7 cellular contexts compared by ENCODE assay signal in the genomic region with DNA sequence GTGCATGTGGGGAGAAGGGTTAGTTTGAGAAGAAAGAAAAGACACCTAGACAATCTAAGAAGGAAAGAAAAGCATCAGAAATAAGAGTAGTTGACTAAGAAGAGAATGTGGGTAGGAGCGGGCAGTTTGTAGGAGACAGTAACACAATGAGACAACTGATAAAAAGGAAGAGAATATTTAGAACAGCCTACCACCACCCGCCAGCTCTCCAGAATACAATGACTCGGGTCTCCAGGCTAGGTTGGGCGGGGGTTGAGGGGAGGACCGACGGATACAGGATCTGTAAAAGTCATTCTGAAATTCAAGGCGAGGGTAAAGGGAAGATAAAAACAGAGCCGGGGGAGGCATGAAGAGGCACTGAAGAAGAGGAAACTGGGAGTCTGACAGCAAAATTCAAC. TPM values are rescaled to one million over a fixed set of nuclear protein-coding genes. Genes with fewer than 3 reads are reported as not detected.
DNase-seq lines count a peak whose midpoint lies in the region; ATAC-seq and TF ChIP-seq lines count a peak whose summit lies in the region.

No MANE protein-coding gene starts in this region.

- H3K9me3 Mint-ChIP-seq in nephron = no peaks in the 10 kb centered on the region

- no peak for DNase-seq in HCT116 (ENCODE audit: low read depth, low spot score)
- DNase-seq in epithelial cell of prostate (ENCODE audit: low read depth, low spot score) = no peak
- no peak for DNase-seq in middle frontal gyrus (ENCODE audit: extremely low spot score, low spot score)
- DNase-seq in NCI-H1417 treated with DMSO at 0.1 percent for 48 hours (lab: John Stamatoyannopoulos, UW) = no peak

- BruUV-seq in HCT116 (replicated peaks; lab: Mats Ljungman, UMichigan) = TSS peak; percentile 62

- CTCF ChIA-PET in HCT116 (lab: Charles Lee) = interaction anchor here (1.2 to 2.1 kb wide), 3 partner anchors 10 to 67 kb away, joined by 3 to 10 read pairs (median 7); no protein-coding TSS in a partner anchor

- peaks cover 3% of the 10 kb centered on the region for H3K27me3 Mint-ChIP-seq in nephron (ENCODE audit: low read depth)

- H3K4me1 ChIP-seq in HCT116 (ENCODE audit: control insufficient read depth in 1 of 2, insufficient read depth in 2 of 2, low read length in 2 of 2) = peaks cover 7 to 15% of the 10 kb centered on the region in 2 experiments; a peak in 3 of 4 replicates

- RAD21 ChIA-PET in HCT116 (lab: Charles Lee; ENCODE audit: low non-redundant PET in 1 of 2, low total read pairs in 2 of 2, uncharacterized antibody in 2 of 2, unreplicated experiment in 2 of 2) = no interaction called here

- H3K27me3 ChIP-seq in HCT116 (ENCODE audit: insufficient read depth, low read length) (no peaks in the 10 kb centered on the region), SU-DHL-6 (ENCODE audit: low read length) (no peaks in the 10 kb centered on the region)

- POLR2A ChIA-PET in HCT116 (lab: Charles Lee) = interaction anchor here (1.1 to 1.6 kb wide), 6 partner anchors 36 to 132 kb away, joined by 3 to 5 read pairs (median 4); a partner anchor contains a TSS

- H3K9me3 ChIP-seq in HCT116 (ENCODE audit: control insufficient read depth in 1 of 2, insufficient read depth in 1 of 2, low read depth in 1 of 2, low read length in 2 of 2) (no peaks in the 10 kb centered on the region), SU-DHL-6 (ENCODE audit: insufficient read depth, low read length) (no peaks in the 10 kb centered on the region)

- no peak for TF ChIP-seq RAD21 in HCT116 (IDR thresholded peaks at IDR 0.05; ENCODE audit: low read depth)

- peak overlapping the region; percentile 98 to 99 (median 98) for H3K4me3 Mint-ChIP-seq in nephron

- no peaks in the 10 kb centered on the region for H3K36me3 ChIP-seq in HCT116 (ENCODE audit: control insufficient read depth in 1 of 2, insufficient read depth in 2 of 2, low read length in 2 of 2)
- H3K36me3 ChIP-seq in SU-DHL-6 (ENCODE audit: low read length) = 0 out of 2 replicates have a peak, but pooled peaks cover 2% of the 10 kb centered on the region

- no peak overlapping the region for H2AFZ ChIP-seq in HCT116 (ENCODE audit: low read depth, low read length, poor library complexity, severe bottlenecking)
- H2AFZ ChIP-seq in SU-DHL-6 (ENCODE audit: low read depth, low read length, severe bottlenecking) = peak overlapping the region; percentile 71

- peaks cover 16% of the 10 kb centered on the region for H3K4me1 Mint-ChIP-seq in nephron

- H3K27ac Mint-ChIP-seq in nephron = peak overlapping the region; percentile 90 to 96 (median 94)

- peak overlapping the region; percentile 89 to 98 for H3K4me3 ChIP-seq in HCT116 (replicated peaks in 1 of 2; ENCODE audit: low read depth in 1 of 2, low read length in 2 of 2)
- H3K4me3 ChIP-seq in SU-DHL-6 (ENCODE audit: insufficient read depth, low read length, poor library complexity, severe bottlenecking) = peak overlapping the region; percentile 82

- H3K79me2 ChIP-seq in HCT116 (ENCODE audit: insufficient read depth, low read length) (peaks cover 13% of the 10 kb centered on the region), SU-DHL-6 (ENCODE audit: insufficient read depth, low read length) (peaks cover 26% of the 10 kb centered on the region)

- H4K20me1 ChIP-seq in HCT116 (ENCODE audit: insufficient read depth) (no peaks in the 10 kb centered on the region), SU-DHL-6 (ENCODE audit: low read depth, low read length) (no peaks in the 10 kb centered on the region)

- TF ChIP-seq CTCF in HCT116 (IDR thresholded peaks at IDR 0.05 in 2 of 3, conservative IDR thresholded peaks at IDR 0.05 in 1 of 3; ENCODE audit: borderline replicate concordance in 1 of 3, insufficient read depth in 1 of 3, low read depth in 2 of 3, low read length in 2 of 3) (no peak), SU-DHL-6 (IDR thresholded peaks at IDR 0.05; ENCODE audit: insufficient read depth, low read length, poor library complexity, severe bottlenecking) (no peak), nephron (IDR thresholded peaks at IDR 0.05; ENCODE audit: unreplicated experiment in 3 of 3) (no peak)

- peak; percentile 10 for ATAC-seq in HCT116
- ATAC-seq in GM19467 (IDR thresholded peaks at IDR 0.05; ENCODE audit: unreplicated experiment) = no peak

- H3K4me2 ChIP-seq in HCT116 (ENCODE audit: low read length) (peak overlapping the region; percentile 77), SU-DHL-6 (ENCODE audit: low read depth, low read length, poor library complexity, severe bottlenecking) (peak overlapping the region; percentile 84)

- H3F3A ChIP-seq in SU-DHL-6 (ENCODE audit: insufficient read depth) = peaks cover 13% of the 10 kb centered on the region

- H3K9me2 ChIP-seq in HCT116 (ENCODE audit: insufficient read depth) (no peaks in the 10 kb centered on the region), SU-DHL-6 (replicated peaks; ENCODE audit: insufficient read depth, low read length) (no peaks in the 10 kb centered on the region)

- intact Hi-C loops in HCT116 (cut with micrococcal nuclease) = loop anchor here (2.0 kb wide), 1 partner anchor 36 kb away; no protein-coding TSS in a partner anchor

- H3K9ac ChIP-seq in HCT116 (ENCODE audit: low read length) (peak overlapping the region; percentile 85), SU-DHL-6 (ENCODE audit: low read length) (peak overlapping the region; percentile 80)

- no peak for TF ChIP-seq POLR2A in HCT116 (IDR thresholded peaks at IDR 0.05; ENCODE audit: borderline replicate concordance, extremely low read depth, insufficient read depth, insufficient read length)

- H3K27ac ChIP-seq in HCT116 (ENCODE audit: low read depth, low read length) (peak overlapping the region; percentile 82), SU-DHL-6 (ENCODE audit: low read depth, low read length) (peak overlapping the region; percentile 75), epithelial cell of prostate (peak overlapping the region; percentile 74)

- peaks cover 16% of the 10 kb centered on the region for H3K36me3 Mint-ChIP-seq in nephron (ENCODE audit: low read depth)

TF ChIP-seq in HCT116, 20 proteins besides CTCF, POLR2A, EP300 and RAD21:
- TF ChIP-seq, protein P1, sequence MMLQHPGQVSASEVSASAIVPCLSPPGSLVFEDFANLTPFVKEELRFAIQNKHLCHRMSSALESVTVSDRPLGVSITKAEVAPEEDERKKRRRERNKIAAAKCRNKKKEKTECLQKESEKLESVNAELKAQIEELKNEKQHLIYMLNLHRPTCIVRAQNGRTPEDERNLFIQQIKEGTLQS (IDR thresholded peaks at IDR 0.05) = no peak
- TF ChIP-seq ZFX (IDR thresholded peaks at IDR 0.05) (no peak), POLR2AphosphoS5 (IDR thresholded peaks at IDR 0.05; ENCODE audit: low read depth, low read length) (no peak)

RNA-seq across cellular contexts. Expression of a gene that starts 0.7 kb away (rescaled TPM):
- total RNA-seq in HCT116 (2021; ENCODE audit: unreplicated experiment) = 32.4 TPM
- 44.3 and 46.5 TPM in 2 replicates for polyA plus RNA-seq in HCT116 (2012)

RNA-seq across cellular contexts. Expression of a gene that starts 4.2 kb away (rescaled TPM):
- total RNA-seq in HCT116 (2021; ENCODE audit: unreplicated experiment) = not detected
- not detected in 2 replicates for polyA plus RNA-seq in HCT116 (2012)

RNA-seq across cellular contexts. Expression of a gene that starts 12.7 kb away (rescaled TPM):
- not detected for total RNA-seq in HCT116 (2021; ENCODE audit: unreplicated experiment)
- polyA plus RNA-seq in HCT116 (2012) = not detected in 2 replicates

RNA-seq across cellular contexts. Expression of a gene that starts 19.1 kb away (rescaled TPM):
- total RNA-seq in HCT116 (2021; ENCODE audit: unreplicated experiment) = 0.54 TPM
- 0.17 and 0.41 TPM in 2 replicates for polyA plus RNA-seq in HCT116 (2012)

RNA-seq across cellular contexts. Expression of a gene that starts 20.8 kb away (rescaled TPM):
- total RNA-seq in HCT116 (2021; ENCODE audit: unreplicated experiment) = 0.42 TPM
- polyA plus RNA-seq in HCT116 (2012) = 0.32 and 0.65 TPM in 2 replicates
